12 cellular contexts compared by ENCODE assay signal in the genomic region with DNA sequence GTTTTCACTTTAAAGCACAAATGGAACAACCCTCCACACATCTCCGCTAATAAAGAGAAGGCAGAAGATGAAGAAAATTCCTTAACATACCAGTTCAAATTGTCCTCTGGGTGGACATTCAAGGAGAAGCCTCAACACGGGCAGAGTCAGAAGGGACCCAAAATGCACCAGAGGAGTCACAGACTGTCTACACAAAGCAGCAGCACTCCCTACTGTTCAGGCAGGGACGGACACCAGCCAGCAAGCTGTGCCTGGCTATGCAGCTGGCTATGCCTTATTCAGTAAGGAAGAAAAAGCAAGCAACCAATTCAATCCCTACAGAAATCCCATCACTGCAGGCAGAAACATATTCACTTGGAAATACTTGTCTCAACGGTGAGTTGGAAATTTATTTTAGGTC. TPM values are rescaled to one million over a fixed set of nuclear protein-coding genes. Genes with fewer than 3 reads are reported as not detected.
DNase-seq lines count a peak whose midpoint lies in the region; ATAC-seq and TF ChIP-seq lines count a peak whose summit lies in the region.
"Had no signal": no experiment of that assay in that cellular context is flagged by ENCODE, and none has a peak within 500 bp of the region (broad histone marks: within the 10 kb centered on the region; RNA-seq: fewer than 3 reads in every experiment).

No MANE protein-coding gene starts in this region.

- H3K27ac Mint-ChIP-seq in CD14-positive monocyte (peak overlapping the region; percentile 42 to 94 (median 91)), endodermal cell (no peak overlapping the region)
- no peak overlapping the region for H3K27ac Mint-ChIP-seq in activated CD4-positive, alpha-beta memory T cell treated with anti-CD3 and anti-CD28 coated beads, Interleukin-2, amount 10 ng/mL, durations not matched to agents 7 days and 5 days

- no peaks in the 10 kb centered on the region for H3K9me3 Mint-ChIP-seq in CD14-positive monocyte
- H3K9me3 Mint-ChIP-seq in endodermal cell = no peaks in the 10 kb centered on the region
- H3K9me3 Mint-ChIP-seq in activated CD4-positive, alpha-beta memory T cell treated with anti-CD3 and anti-CD28 coated beads, Interleukin-2, amount 10 ng/mL, durations not matched to agents 7 days and 5 days = no peaks in the 10 kb centered on the region
- H3K9me3 Mint-ChIP-seq: natural killer cell treated with Interleukin-12 subunit alpha and Interleukin-12 subunit beta and Interleukin-15 and Interleukin-18, amount 100 ng/mL, for 72 hours had no signal

- peaks cover 7 to 21% of the 10 kb centered on the region in 2 donors for H3K36me3 Mint-ChIP-seq in CD14-positive monocyte
- H3K36me3 Mint-ChIP-seq in endodermal cell (ENCODE audit: low read depth) = peaks cover 27% of the 10 kb centered on the region
- peaks cover 27% of the 10 kb centered on the region for H3K36me3 Mint-ChIP-seq in activated CD4-positive, alpha-beta memory T cell treated with anti-CD3 and anti-CD28 coated beads, Interleukin-2, amount 10 ng/mL, durations not matched to agents 7 days and 5 days (ENCODE audit: low read depth)
- H3K36me3 Mint-ChIP-seq: natural killer cell treated with Interleukin-12 subunit alpha and Interleukin-12 subunit beta and Interleukin-15 and Interleukin-18, amount 100 ng/mL, for 72 hours had no signal

- H3K27ac ChIP-seq in endodermal cell (ENCODE audit: low read depth, low read length) = no peak overlapping the region
- H3K27ac ChIP-seq: adrenal gland had no signal

- no peaks in the 10 kb centered on the region for H3K27me3 ChIP-seq in Loucy (ENCODE audit: insufficient read depth, low read length, poor library complexity, severe bottlenecking)
- H3K27me3 ChIP-seq in endodermal cell (ENCODE audit: control insufficient read depth, insufficient read depth, low read length, poor library complexity, severe bottlenecking) = no peaks in the 10 kb centered on the region
- H3K27me3 ChIP-seq: adrenal gland had no signal

- WGBS in endodermal cell (ENCODE audit: insufficient coverage in 1 of 2, insufficient read length in 1 of 2), 2 experiments = 93 to 97% methylated on average over 2 to 4 of the region's 4 CpGs

- H3K4me3 Mint-ChIP-seq in CD14-positive monocyte = no peak overlapping the region
- H3K4me3 Mint-ChIP-seq in endodermal cell = no peak overlapping the region
- no peak overlapping the region for H3K4me3 Mint-ChIP-seq in activated CD4-positive, alpha-beta memory T cell treated with anti-CD3 and anti-CD28 coated beads, Interleukin-2, amount 10 ng/mL, durations not matched to agents 7 days and 5 days
- H3K4me3 Mint-ChIP-seq: natural killer cell treated with Interleukin-12 subunit alpha and Interleukin-12 subunit beta and Interleukin-15 and Interleukin-18, amount 100 ng/mL, for 72 hours had no signal

- H3K27me3 Mint-ChIP-seq in CD14-positive monocyte (ENCODE audit: low read depth in 3 of 3) = no peaks in the 10 kb centered on the region
- no peaks in the 10 kb centered on the region for H3K27me3 Mint-ChIP-seq in endodermal cell (ENCODE audit: insufficient read depth)
- H3K27me3 Mint-ChIP-seq in activated CD4-positive, alpha-beta memory T cell treated with anti-CD3 and anti-CD28 coated beads, Interleukin-2, amount 10 ng/mL, durations not matched to agents 7 days and 5 days = no peaks in the 10 kb centered on the region
- H3K27me3 Mint-ChIP-seq: natural killer cell treated with Interleukin-12 subunit alpha and Interleukin-12 subunit beta and Interleukin-15 and Interleukin-18, amount 100 ng/mL, for 72 hours had no signal

- H3K4me1 Mint-ChIP-seq in CD14-positive monocyte = peaks cover 69% of the 10 kb centered on the region
- peaks cover 21% of the 10 kb centered on the region for H3K4me1 Mint-ChIP-seq in endodermal cell
- H3K4me1 Mint-ChIP-seq in activated CD4-positive, alpha-beta memory T cell treated with anti-CD3 and anti-CD28 coated beads, Interleukin-2, amount 10 ng/mL, durations not matched to agents 7 days and 5 days = peaks cover 48% of the 10 kb centered on the region

- peaks cover 98% of the 10 kb centered on the region for H3K79me2 ChIP-seq in Loucy (ENCODE audit: insufficient read depth, low read length)

- H3K4me1 ChIP-seq in Loucy (ENCODE audit: insufficient read depth, low read length, poor library complexity, severe bottlenecking) (peaks cover 22% of the 10 kb centered on the region), endodermal cell (ENCODE audit: control insufficient read depth, insufficient read depth, low read length) (no peaks in the 10 kb centered on the region)

- H3K4me2 ChIP-seq in Loucy (ENCODE audit: low read depth, low read length, poor library complexity, severe bottlenecking) = peak overlapping the region; percentile 2

- peaks cover 54% of the 10 kb centered on the region for H4K20me1 ChIP-seq in Loucy (ENCODE audit: insufficient read depth, low read length, poor library complexity, severe bottlenecking)

- H2AFZ ChIP-seq in Loucy (ENCODE audit: low read length) = no peak overlapping the region

- CTCF ChIA-PET in activated CD4-positive, alpha-beta memory T cell treated with anti-CD3 and anti-CD28 coated beads, Interleukin-2, amount 10 ng/mL, durations not matched to agents 7 days and 5 days (lab: Charles Lee) = interaction anchor here (0.6 to 1.2 kb wide), 5 partner anchors 9 to 241 kb away, joined by 3 to 4 read pairs (median 3); a partner anchor contains a TSS

- H3K9me3 ChIP-seq in Loucy (ENCODE audit: insufficient read depth, low read depth, low read length) = no peaks in the 10 kb centered on the region
- no peaks in the 10 kb centered on the region for H3K9me3 ChIP-seq in endodermal cell (ENCODE audit: control insufficient read depth, low read length)
- H3K9me3 ChIP-seq: adrenal gland had no signal

- DNase-seq in CD14-positive monocyte (ENCODE audit: low spot score) = no peak
- DNase-seq in endodermal cell = peak; percentile 70
- peak; percentile 81 for DNase-seq in midbrain (lab: John Stamatoyannopoulos, UW)
- DNase-seq in stimulated activated naive CD4-positive, alpha-beta T cell treated with Interleukin-2 at 50 U/mL for 16 hours (lab: John Stamatoyannopoulos, UW) = no peak
- no peak for DNase-seq in stimulated activated naive CD8-positive, alpha-beta T cell treated with anti-CD3 and anti-CD28 coated beads, Interleukin-15, Interleukin-2, amounts not matched to agents 100 U/mL and 50 U/mL, for 24 hours
- DNase-seq in activated CD4-positive, alpha-beta memory T cell treated with anti-CD3 and anti-CD28 coated beads, Interleukin-2, amount 10 ng/mL, durations not matched to agents 7 days and 5 days = no peak
- DNase-seq: HCEC 1CT, NCI-H1694 treated with DMSO at 0.1 percent for 48 hours had no signal

- intact Hi-C loops in CD14-positive monocyte (cut with micrococcal nuclease) = no loop called here

- POLR2A ChIA-PET in activated CD4-positive, alpha-beta memory T cell treated with anti-CD3 and anti-CD28 coated beads, Interleukin-2, amount 10 ng/mL, durations not matched to agents 7 days and 5 days (lab: Charles Lee) = interaction anchor here (1.0 to 2.2 kb wide), 2 partner anchors 9 to 11 kb away, joined by 3 to 9 read pairs; a partner anchor contains a TSS

- no peak for TF ChIP-seq CTCF in CD14-positive monocyte (IDR thresholded peaks at IDR 0.05)
- TF ChIP-seq CTCF in Loucy (conservative IDR thresholded peaks at IDR 0.05; ENCODE audit: low read length) = peak; percentile 45
- TF ChIP-seq CTCF in endodermal cell (conservative IDR thresholded peaks at IDR 0.05) = peak; percentile 30

- no peak for ATAC-seq in stimulated activated naive CD8-positive, alpha-beta T cell treated with anti-CD3 and anti-CD28 coated beads, Interleukin-15, Interleukin-2, amounts not matched to agents 100 U/mL and 50 U/mL, for 24 hours
- no peak for ATAC-seq in HG02884 (IDR thresholded peaks at IDR 0.05; ENCODE audit: unreplicated experiment)
- ATAC-seq: natural killer cell treated with Interleukin-12 subunit alpha and Interleukin-12 subunit beta and Interleukin-15 and Interleukin-18, amount 100 ng/mL, for 72 hours had no signal

- no peak overlapping the region for H3K4me3 ChIP-seq in Loucy (ENCODE audit: low read length, poor library complexity, severe bottlenecking)
- H3K4me3 ChIP-seq in endodermal cell (ENCODE audit: low read length) = no peak overlapping the region
- H3K4me3 ChIP-seq: adrenal gland had no signal

- no peaks in the 10 kb centered on the region for H3F3A ChIP-seq in Loucy (ENCODE audit: low read depth)

- H3K36me3 ChIP-seq in Loucy (ENCODE audit: insufficient read depth, low read length) (no peaks in the 10 kb centered on the region), endodermal cell (ENCODE audit: control insufficient read depth, insufficient read depth, low read length) (peaks cover 28% of the 10 kb centered on the region)
- H3K36me3 ChIP-seq: adrenal gland had no signal

- no peaks in the 10 kb centered on the region for H3K9me2 ChIP-seq in Loucy (replicated peaks; ENCODE audit: low read depth, low read length)

- H3K9ac ChIP-seq in Loucy (ENCODE audit: low read depth, low read length, poor library complexity, severe bottlenecking) (no peak overlapping the region), endodermal cell (ENCODE audit: extremely low read depth, low read length, poor library complexity, severe bottlenecking) (no peak overlapping the region)

RNA-seq across cellular contexts. Expression of a gene that starts 8.1 kb away (rescaled TPM):
- 10 to 100 TPM; 59.6 to 79.7 TPM for polyA plus RNA-seq in CD14-positive monocyte
- 100 to 1,000 TPM; 112 to 116 TPM for total RNA-seq in endodermal cell
- 90.7 TPM for polyA plus RNA-seq in endodermal cell (2013, experiment 1 of 2)
- polyA plus RNA-seq in endodermal cell (2013, experiment 2 of 2) = 88.3 TPM
- total RNA-seq in activated CD4-positive, alpha-beta memory T cell treated with anti-CD3 and anti-CD28 coated beads, Interleukin-2, amount 10 ng/mL, durations not matched to agents 7 days and 5 days = 10 to 100 TPM; 88.7 to 95.1 TPM

RNA-seq across cellular contexts. Expression of a gene that starts 10.7 kb away (rescaled TPM):
- 10 to 100 TPM; 51.1 to 69.9 TPM for polyA plus RNA-seq in CD14-positive monocyte
- 10 to 100 TPM; 48.0 to 51.2 TPM for total RNA-seq in endodermal cell
- polyA plus RNA-seq in endodermal cell (2013, experiment 1 of 2) = 58.2 TPM
- 53.7 TPM for polyA plus RNA-seq in endodermal cell (2013, experiment 2 of 2)
- total RNA-seq in activated CD4-positive, alpha-beta memory T cell treated with anti-CD3 and anti-CD28 coated beads, Interleukin-2, amount 10 ng/mL, durations not matched to agents 7 days and 5 days = 10 to 100 TPM; 21.3 to 22.7 TPM

RNA-seq across cellular contexts. Expression of a gene that starts 41.2 kb away (rescaled TPM):
- under 1 TPM; 0.20 to 0.28 TPM for polyA plus RNA-seq in CD14-positive monocyte
- total RNA-seq in endodermal cell = 1 to 10 TPM; 1.7 to 2.9 TPM
- 2.2 TPM for polyA plus RNA-seq in endodermal cell (2013, experiment 1 of 2)
- polyA plus RNA-seq in endodermal cell (2013, experiment 2 of 2) = 2.2 TPM
- total RNA-seq in activated CD4-positive, alpha-beta memory T cell treated with anti-CD3 and anti-CD28 coated beads, Interleukin-2, amount 10 ng/mL, durations not matched to agents 7 days and 5 days = under 1 TPM in 1 of 2 experiments, not detected in 1; 0.05 TPM
- total RNA-seq: natural killer cell treated with Interleukin-12 subunit alpha and Interleukin-12 subunit beta and Interleukin-15 and Interleukin-18, amount 100 ng/mL, for 72 hours had no signal

RNA-seq across cellular contexts. Expression of a gene that starts 42.6 kb away (rescaled TPM):
- 10 to 100 TPM; 47.0 to 50.2 TPM for polyA plus RNA-seq in CD14-positive monocyte
- 10 to 100 TPM; 64.3 to 79.6 TPM for total RNA-seq in endodermal cell
- polyA plus RNA-seq in endodermal cell (2013, experiment 1 of 2) = 57.7 TPM
- polyA plus RNA-seq in endodermal cell (2013, experiment 2 of 2) = 55.6 TPM
- total RNA-seq in activated CD4-positive, alpha-beta memory T cell treated with anti-CD3 and anti-CD28 coated beads, Interleukin-2, amount 10 ng/mL, durations not matched to agents 7 days and 5 days = 10 to 100 TPM; 89.8 to 91.0 TPM

Comparison
In these comparisons a context has a peak if more than half of its experiments do, and no peak if none do; other contexts are left out.
1. DNase-seq: peak in endodermal cell (single experiment) and midbrain (single experiment); none in CD14-positive monocyte (single experiment), stimulated activated naive CD4-positive, alpha-beta T cell treated with Interleukin-2 at 50 U/mL for 16 hours (single experiment), stimulated activated naive CD8-positive, alpha-beta T cell treated with anti-CD3 and anti-CD28 coated beads, Interleukin-15, Interleukin-2, amounts not matched to agents 100 U/mL and 50 U/mL, for 24 hours (single experiment) and activated CD4-positive, alpha-beta memory T cell treated with anti-CD3 and anti-CD28 coated beads, Interleukin-2, amount 10 ng/mL, durations not matched to agents 7 days and 5 days (single experiment).
2. H3K27ac Mint-ChIP-seq: peak in CD14-positive monocyte (7 of 7); none in endodermal cell (single experiment) and activated CD4-positive, alpha-beta memory T cell treated with anti-CD3 and anti-CD28 coated beads, Interleukin-2, amount 10 ng/mL, durations not matched to agents 7 days and 5 days (single experiment).